19 cellular contexts compared by ENCODE assay signal in the genomic region with DNA sequence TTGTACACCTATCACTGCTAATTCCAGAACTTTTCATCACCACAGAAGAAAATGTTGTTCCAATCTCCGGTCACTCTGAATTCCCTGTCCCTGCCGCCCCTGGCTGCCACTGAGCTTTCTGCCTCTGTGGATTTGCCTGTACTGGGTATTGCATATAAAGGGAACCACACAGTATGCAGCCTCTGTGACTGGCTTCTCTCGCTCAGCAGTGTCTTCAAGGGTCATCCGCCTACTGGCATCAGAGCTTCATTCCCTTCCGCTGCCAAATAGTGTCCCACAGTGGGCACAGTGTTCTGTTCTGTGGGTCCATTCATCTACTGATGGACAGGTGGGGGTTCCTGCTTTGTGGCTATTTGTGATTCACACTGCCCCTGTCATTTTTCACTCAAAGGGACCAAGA.
"Had no signal": no experiment of that assay in that cellular context is flagged by ENCODE, and none has a peak within 500 bp of the region (broad histone marks: within the 10 kb centered on the region; RNA-seq: fewer than 3 reads in every experiment).

No MANE protein-coding gene starts in this region.

- H3K27me3 ChIP-seq: heart left ventricle, stomach, tibial artery, upper lobe of left lung, uterus had no signal

- H3K4me1 ChIP-seq: parathyroid adenoma, uterus had no signal

- DNase-seq: effector memory CD4-positive, alpha-beta T cell; heart left ventricle; hippocampal formation; kidney glomerular epithelial cell; left ventricle myocardium superior; mesendoderm; naive thymus-derived CD4-positive, alpha-beta T cell; nephron progenitor cell; small intestine; stimulated activated CD4-positive, alpha-beta T cell treated with anti-CD3 and anti-CD28 coated beads, Interleukin-12 subunit alpha, Interleukin-12 subunit beta, amount 100 ng/mL, for 4 hours; stimulated activated naive CD4-positive, alpha-beta T cell; stomach; upper lobe of left lung; uterus had no signal

- H3K4me3 ChIP-seq: heart left ventricle, lung, stomach, suprapubic skin, tibial artery, upper lobe of left lung, uterus had no signal

- H3K4me3 Mint-ChIP-seq: naive thymus-derived CD4-positive, alpha-beta T cell; nephron progenitor cell had no signal

- H3K27ac Mint-ChIP-seq: naive thymus-derived CD4-positive, alpha-beta T cell; nephron progenitor cell had no signal

- H3K9me3 ChIP-seq: stomach, suprapubic skin, tibial artery, upper lobe of left lung, uterus had no signal

- H3K27ac ChIP-seq: heart left ventricle, parathyroid adenoma, stomach, suprapubic skin, tibial artery, upper lobe of left lung, uterus had no signal

- H3K27me3 Mint-ChIP-seq: naive thymus-derived CD4-positive, alpha-beta T cell had no signal

- H3K36me3 ChIP-seq: uterus had no signal

- ATAC-seq: esophagus mucosa; heart left ventricle; left ventricle myocardium superior; naive thymus-derived CD4-positive, alpha-beta T cell had no signal
